ENCODE assay signal across 8 cellular contexts in genomic region chr2:42927334-42928160, GRCh38.
DNase-seq lines count a peak whose midpoint lies in the region; ATAC-seq, FAIRE-seq and TF ChIP-seq lines count a peak whose summit lies in the region.
"Had no signal": no experiment of that assay in that cellular context is flagged by ENCODE, and none has a peak within 500 bp of the region (broad histone marks: within the 10 kb centered on the region; RNA-seq: fewer than 3 reads in every experiment).

No MANE protein-coding gene starts in this region.

- TF ChIP-seq CTCF in coronary artery (IDR thresholded peaks at IDR 0.05) (no peak), mucosa of descending colon (IDR thresholded peaks at IDR 0.05) (no peak), tibial artery (IDR thresholded peaks at IDR 0.05) (no peak)

- H3K27me3 ChIP-seq in tibial artery = no peaks in the 10 kb centered on the region

- no peak for FAIRE-seq in frontal cortex (lab: Jason Lieb, UNC)

- ATAC-seq in mucosa of descending colon = peak; percentile 18
- no peak for ATAC-seq in GM18867 (IDR thresholded peaks at IDR 0.05; ENCODE audit: unreplicated experiment)

- DNase-seq in NCI-H2227 treated with DMSO at 0.1 percent for 48 hours (lab: John Stamatoyannopoulos, UW) = peak; percentile 78
- DNase-seq in coronary artery (ENCODE audit: low spot score) = no peak
- no peak for DNase-seq in mucosa of descending colon
- no peak for DNase-seq in tibial artery
- no peak for DNase-seq in frontal cortex (ENCODE audit: low spot score in 2 of 2)
- no peak for DNase-seq in SW 1271 (lab: John Stamatoyannopoulos, UW)
- DNase-seq: activated CD4-positive, alpha-beta memory T cell treated with anti-CD3 and anti-CD28 coated beads for 36 hours had no signal

- H3K36me3 ChIP-seq in mucosa of descending colon (ENCODE audit: low read depth) (no peaks in the 10 kb centered on the region), tibial artery (no peaks in the 10 kb centered on the region)

- H3K4me3 ChIP-seq in coronary artery (no peak overlapping the region), mucosa of descending colon (no peak overlapping the region), tibial artery (no peak overlapping the region)

- no peaks in the 10 kb centered on the region for H3K9me3 ChIP-seq in mucosa of descending colon
- no peaks in the 10 kb centered on the region for H3K9me3 ChIP-seq in tibial artery

- intact Hi-C loops in mucosa of descending colon (cut with DNase I, micrococcal nuclease) (no loop called here), tibial artery (cut with DNase I; ENCODE audit: low total_unique reads) (no loop called here)

- H3K4me1 ChIP-seq in mucosa of descending colon (ENCODE audit: low read depth) (peaks cover 86% of the 10 kb centered on the region), tibial artery (peaks cover 28 to 100% (median 98%) of the 10 kb centered on the region in 4 donors)

- H3K27ac ChIP-seq in coronary artery (peak overlapping the region; percentile 89 to 97), tibial artery (peak overlapping the region; percentile 85 to 92)
